In the genomic region with DNA sequence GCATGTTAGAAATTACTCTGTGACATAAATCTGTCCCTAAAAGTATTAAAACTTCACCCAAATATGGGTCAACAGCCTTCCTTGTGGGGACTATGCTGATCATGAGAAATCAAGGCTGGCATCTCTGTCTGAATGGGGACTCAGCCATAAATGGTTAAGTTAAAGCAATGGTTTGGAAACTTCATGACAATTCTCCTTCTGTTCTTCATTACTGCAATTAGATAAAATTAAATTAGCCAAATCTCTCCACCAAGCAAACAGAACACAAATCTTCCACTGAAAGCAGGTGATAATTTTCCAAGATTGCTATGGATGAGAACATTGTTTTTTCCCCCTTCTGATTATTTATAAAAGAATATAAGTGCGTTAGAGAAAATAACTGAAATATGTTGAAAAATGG, we compare ENCODE assay signal across 1 cellular context.
TF ChIP-seq lines count a peak whose summit lies in the region.

No MANE protein-coding gene starts in this region.

TF ChIP-seq in SK-N-SH treated with all-trans-retinoic acid at 6 μM for 48 hours, 23 proteins besides CTCF, POLR2A, EP300 and RAD21 (continued from another document):
- no peak for TF ChIP-seq TOX (CRISPR knock-in tag; IDR thresholded peaks at IDR 0.05; ENCODE audit: borderline replicate concordance)
- TF ChIP-seq PPARA (CRISPR knock-in tag; IDR thresholded peaks at IDR 0.05; ENCODE audit: borderline replicate concordance), result no peak
- TF ChIP-seq, protein P1, sequence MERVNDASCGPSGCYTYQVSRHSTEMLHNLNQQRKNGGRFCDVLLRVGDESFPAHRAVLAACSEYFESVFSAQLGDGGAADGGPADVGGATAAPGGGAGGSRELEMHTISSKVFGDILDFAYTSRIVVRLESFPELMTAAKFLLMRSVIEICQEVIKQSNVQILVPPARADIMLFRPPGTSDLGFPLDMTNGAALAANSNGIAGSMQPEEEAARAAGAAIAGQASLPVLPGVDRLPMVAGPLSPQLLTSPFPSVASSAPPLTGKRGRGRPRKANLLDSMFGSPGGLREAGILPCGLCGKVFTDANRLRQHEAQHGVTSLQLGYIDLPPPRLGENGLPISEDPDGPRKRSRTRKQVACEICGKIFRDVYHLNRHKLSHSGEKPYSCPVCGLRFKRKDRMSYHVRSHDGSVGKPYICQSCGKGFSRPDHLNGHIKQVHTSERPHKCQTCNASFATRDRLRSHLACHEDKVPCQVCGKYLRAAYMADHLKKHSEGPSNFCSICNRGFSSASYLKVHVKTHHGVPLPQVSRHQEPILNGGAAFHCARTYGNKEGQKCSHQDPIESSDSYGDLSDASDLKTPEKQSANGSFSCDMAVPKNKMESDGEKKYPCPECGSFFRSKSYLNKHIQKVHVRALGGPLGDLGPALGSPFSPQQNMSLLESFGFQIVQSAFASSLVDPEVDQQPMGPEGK (CRISPR knock-in tag; IDR thresholded peaks at IDR 0.05; ENCODE audit: borderline replicate concordance), result no peak
- no peak for TF ChIP-seq CSDC2 (CRISPR knock-in tag; IDR thresholded peaks at IDR 0.05)
- no peak for TF ChIP-seq ZFP3 (CRISPR knock-in tag; IDR thresholded peaks at IDR 0.05)
- TF ChIP-seq ZNF565 (CRISPR knock-in tag; conservative IDR thresholded peaks at IDR 0.05; ENCODE audit: low read depth), result no peak
- TF ChIP-seq, protein P2, sequence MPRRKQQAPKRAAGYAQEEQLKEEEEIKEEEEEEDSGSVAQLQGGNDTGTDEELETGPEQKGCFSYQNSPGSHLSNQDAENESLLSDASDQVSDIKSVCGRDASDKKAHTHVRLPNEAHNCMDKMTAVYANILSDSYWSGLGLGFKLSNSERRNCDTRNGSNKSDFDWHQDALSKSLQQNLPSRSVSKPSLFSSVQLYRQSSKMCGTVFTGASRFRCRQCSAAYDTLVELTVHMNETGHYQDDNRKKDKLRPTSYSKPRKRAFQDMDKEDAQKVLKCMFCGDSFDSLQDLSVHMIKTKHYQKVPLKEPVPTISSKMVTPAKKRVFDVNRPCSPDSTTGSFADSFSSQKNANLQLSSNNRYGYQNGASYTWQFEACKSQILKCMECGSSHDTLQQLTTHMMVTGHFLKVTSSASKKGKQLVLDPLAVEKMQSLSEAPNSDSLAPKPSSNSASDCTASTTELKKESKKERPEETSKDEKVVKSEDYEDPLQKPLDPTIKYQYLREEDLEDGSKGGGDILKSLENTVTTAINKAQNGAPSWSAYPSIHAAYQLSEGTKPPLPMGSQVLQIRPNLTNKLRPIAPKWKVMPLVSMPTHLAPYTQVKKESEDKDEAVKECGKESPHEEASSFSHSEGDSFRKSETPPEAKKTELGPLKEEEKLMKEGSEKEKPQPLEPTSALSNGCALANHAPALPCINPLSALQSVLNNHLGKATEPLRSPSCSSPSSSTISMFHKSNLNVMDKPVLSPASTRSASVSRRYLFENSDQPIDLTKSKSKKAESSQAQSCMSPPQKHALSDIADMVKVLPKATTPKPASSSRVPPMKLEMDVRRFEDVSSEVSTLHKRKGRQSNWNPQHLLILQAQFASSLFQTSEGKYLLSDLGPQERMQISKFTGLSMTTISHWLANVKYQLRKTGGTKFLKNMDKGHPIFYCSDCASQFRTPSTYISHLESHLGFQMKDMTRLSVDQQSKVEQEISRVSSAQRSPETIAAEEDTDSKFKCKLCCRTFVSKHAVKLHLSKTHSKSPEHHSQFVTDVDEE (CRISPR knock-in tag; IDR thresholded peaks at IDR 0.05), result peak; percentile 16; the same call in 1 of the 2 replicates
- no peak for TF ChIP-seq SNAI2 (CRISPR knock-in tag; IDR thresholded peaks at IDR 0.05)
